In genomic region chr11:97269527-97269926, GRCh38 we compare ENCODE assay signal across 12 cellular contexts.
DNase-seq lines count a peak whose midpoint lies in the region; ATAC-seq lines count a peak whose summit lies in the region.
"Had no signal": no experiment of that assay in that cellular context is flagged by ENCODE, and none has a peak within 500 bp of the region (broad histone marks: within the 10 kb centered on the region; RNA-seq: fewer than 3 reads in every experiment).

No MANE protein-coding gene starts in this region.

- H3K4me1 ChIP-seq in Karpas-422 (ENCODE audit: low read length) = no peaks in the 10 kb centered on the region
- no peaks in the 10 kb centered on the region for H3K4me1 ChIP-seq in neuronal stem cell (ENCODE audit: control insufficient read depth in 2 of 2, insufficient read depth in 1 of 2, low read depth in 1 of 2, low read length in 2 of 2)

- H4K20me1 ChIP-seq in Karpas-422 (ENCODE audit: insufficient read depth, low read depth, low read length) = no peaks in the 10 kb centered on the region

- H2BK15ac ChIP-seq in neuronal stem cell (ENCODE audit: low read length) = no peak overlapping the region

- H3K27me3 ChIP-seq in Karpas-422 (ENCODE audit: low read length) (no peaks in the 10 kb centered on the region), neuronal stem cell (ENCODE audit: control insufficient read depth in 3 of 3, insufficient read depth in 3 of 3, low read depth in 1 of 3, low read length in 3 of 3) (no peaks in the 10 kb centered on the region)

- H4K91ac ChIP-seq in neuronal stem cell (ENCODE audit: low read depth, low read length, poor library complexity) = no peak overlapping the region

- H3K9me3 ChIP-seq in Karpas-422 (ENCODE audit: low read length) (peaks cover 79% of the 10 kb centered on the region), neuronal stem cell (replicated peaks in 1 of 2; ENCODE audit: control insufficient read depth in 2 of 2, insufficient read depth in 1 of 2, low read depth in 1 of 2, low read length in 2 of 2) (no peaks in the 10 kb centered on the region)

- no peak overlapping the region for H2BK12ac ChIP-seq in neuronal stem cell (ENCODE audit: low read length)

- no peak overlapping the region for H4K8ac ChIP-seq in neuronal stem cell (ENCODE audit: low read depth, low read length)

- H2BK5ac ChIP-seq in neuronal stem cell (ENCODE audit: low read length) = no peak overlapping the region

- H3K9me2 ChIP-seq in Karpas-422 (replicated peaks; ENCODE audit: insufficient read depth, low read length) = no peaks in the 10 kb centered on the region

- H3K14ac ChIP-seq in neuronal stem cell (ENCODE audit: low read length) = no peak overlapping the region

- peak; percentile 4 for DNase-seq in DMS 273 (lab: John Stamatoyannopoulos, UW; ENCODE audit: unreplicated experiment)
- no peak for DNase-seq in DMS 273 treated with DMSO at 0.1 percent for 48 hours (lab: John Stamatoyannopoulos, UW)
- DNase-seq in Karpas-422 = peak; percentile 46
- DNase-seq in amniotic epithelial cell (ENCODE audit: low read depth) = peak; percentile 3
- DNase-seq in neuronal stem cell (ENCODE audit: low spot score) = peak; percentile 5
- no peak for DNase-seq in stimulated activated CD4-positive, alpha-beta T cell treated with anti-CD3 and anti-CD28 coated beads, Interleukin-15, amount 100 ng/mL, for 24 hours
- no peak for DNase-seq in NK-92 treated with Interleukin-12 subunit alpha and Interleukin-12 subunit beta, amount 100 ng/mL, for 24 hours (lab: John Stamatoyannopoulos, UW)
- DNase-seq: activated naive CD4-positive, alpha-beta T cell treated with anti-CD3 and anti-CD28 coated beads for 36 hours; left colon; NCI-H226 had no signal

- no peaks in the 10 kb centered on the region for H3K79me1 ChIP-seq in neuronal stem cell (ENCODE audit: low read depth, low read length)

- H3K36me3 ChIP-seq in Karpas-422 (ENCODE audit: insufficient read depth, low read length) = no peaks in the 10 kb centered on the region
- no peaks in the 10 kb centered on the region for H3K36me3 ChIP-seq in neuronal stem cell (replicated peaks in 1 of 2; ENCODE audit: control insufficient read depth in 2 of 2, insufficient read depth in 2 of 2, low read length in 2 of 2)

- no peak overlapping the region for H3K23ac ChIP-seq in neuronal stem cell (ENCODE audit: low read depth, low read length, poor library complexity)

- no CpG with 5 or more reads among the region's 4 CpGs for WGBS in neuronal stem cell (ENCODE audit: extremely low coverage in 2 of 2, insufficient read length in 2 of 2, insufficient replicate concordance in 1 of 2), 2 donors

- H2AFZ ChIP-seq in Karpas-422 (ENCODE audit: low read length) = no peak overlapping the region
- no peak overlapping the region for H2AFZ ChIP-seq in neuronal stem cell (ENCODE audit: low read length)

- H3K9ac ChIP-seq in Karpas-422 (ENCODE audit: low read length) (no peak overlapping the region), neuronal stem cell (ENCODE audit: low read depth, low read length, poor library complexity) (no peak overlapping the region)

- no peak overlapping the region for H3K4me3 ChIP-seq in Karpas-422 (ENCODE audit: low read length)
- H3K4me3 ChIP-seq in neuronal stem cell (ENCODE audit: low read length in 2 of 2) = no peak overlapping the region

- no peak overlapping the region for H2BK120ac ChIP-seq in neuronal stem cell (ENCODE audit: low read depth, low read length)

- no peak overlapping the region for H3K18ac ChIP-seq in neuronal stem cell (ENCODE audit: low read length)

- H3K4ac ChIP-seq in neuronal stem cell (ENCODE audit: low read length) = no peak overlapping the region

- H3K4me2 ChIP-seq in Karpas-422 (ENCODE audit: low read depth, low read length, poor library complexity, severe bottlenecking) = no peak overlapping the region
- no peak overlapping the region for H3K4me2 ChIP-seq in neuronal stem cell (ENCODE audit: insufficient read depth, low read length, poor library complexity, severe bottlenecking)

- H3K27ac ChIP-seq in Karpas-422 (ENCODE audit: low read length) = no peak overlapping the region
- H3K27ac ChIP-seq in neuronal stem cell (replicated peaks; ENCODE audit: low read length) = no peak overlapping the region
- H3K27ac ChIP-seq: HL-60 had no signal

- H3K79me2 ChIP-seq in Karpas-422 (ENCODE audit: low read length) = no peaks in the 10 kb centered on the region

- no peak overlapping the region for H2AK5ac ChIP-seq in neuronal stem cell (ENCODE audit: low read depth, low read length)

- ATAC-seq in HG03571 (IDR thresholded peaks at IDR 0.05; ENCODE audit: unreplicated experiment) = no peak
- ATAC-seq: left colon had no signal

Comparison
In these comparisons a context has a peak if more than half of its experiments do, and no peak if none do; other contexts are left out.
1. DNase-seq: peak in DMS 273 (single experiment), Karpas-422 (single experiment), amniotic epithelial cell (single experiment) and neuronal stem cell (single experiment); none in DMS 273 treated with DMSO at 0.1 percent for 48 hours (single experiment), stimulated activated CD4-positive, alpha-beta T cell treated with anti-CD3 and anti-CD28 coated beads, Interleukin-15, amount 100 ng/mL, for 24 hours (single experiment) and NK-92 treated with Interleukin-12 subunit alpha and Interleukin-12 subunit beta, amount 100 ng/mL, for 24 hours (single experiment).